Comparison of ENCODE assay signal across 12 cellular contexts in the genomic region with DNA sequence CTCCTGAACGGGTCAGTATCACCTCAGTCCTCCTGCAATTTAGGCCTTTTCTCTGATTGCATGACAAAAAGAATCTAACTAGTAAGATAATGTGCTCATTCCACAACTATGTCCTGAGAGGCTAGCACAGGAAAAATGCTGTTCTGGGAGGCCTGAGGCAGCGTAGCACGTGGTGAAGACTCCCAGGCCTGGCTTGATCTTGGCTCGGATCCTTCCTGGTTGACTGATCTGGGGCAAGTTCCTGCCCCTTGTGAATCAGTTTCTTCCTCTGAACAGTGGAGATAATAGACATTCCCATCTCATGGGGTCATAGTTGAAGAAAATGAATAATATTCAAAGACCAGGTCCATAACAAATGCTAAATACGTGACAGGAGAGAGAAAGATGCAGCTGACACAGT.
DNase-seq lines count a peak whose midpoint lies in the region; ATAC-seq and TF ChIP-seq lines count a peak whose summit lies in the region.
"Had no signal": no experiment of that assay in that cellular context is flagged by ENCODE, and none has a peak within 500 bp of the region (broad histone marks: within the 10 kb centered on the region; RNA-seq: fewer than 3 reads in every experiment).

No MANE protein-coding gene starts in this region.

- peaks cover 67% of the 10 kb centered on the region for H3K36me3 Mint-ChIP-seq in nephron progenitor cell (ENCODE audit: low read depth)
- H3K36me3 Mint-ChIP-seq: CD4-positive, CD25-positive, alpha-beta regulatory T cell; stimulated activated memory B cell treated with anti-CD40 and anti-IgM and Interleukin-4, amounts not matched to agents 10 μg/mL and 1 μg/mL and 100 μg/mL, for 72 hours had no signal

- DNase-seq in AG08395 (ENCODE audit: low spot score) (peak; percentile 92), NT2/D1 (ENCODE audit: low read depth, low spot score) (peak; percentile 39), epithelial cell of prostate (ENCODE audit: low read depth, low spot score) (peak; percentile 57), nephron progenitor cell (no peak), substantia nigra (lab: John Stamatoyannopoulos, UW) (no peak)
- DNase-seq: activated T-cell treated with anti-CD3 and anti-CD28 coated beads for 4 hours; CD4-positive, CD25-positive, alpha-beta regulatory T cell; nucleus accumbens had no signal

- no peaks in the 10 kb centered on the region for H3K9me3 ChIP-seq in NT2/D1 (ENCODE audit: insufficient read depth, low read length)

- H3K4me3 Mint-ChIP-seq in nephron progenitor cell = no peak overlapping the region
- H3K4me3 Mint-ChIP-seq: stimulated activated memory B cell treated with anti-CD40 and anti-IgM and Interleukin-4, amounts not matched to agents 10 μg/mL and 1 μg/mL and 100 μg/mL, for 72 hours had no signal

- H3K9ac ChIP-seq in NT2/D1 (ENCODE audit: insufficient read length, low read depth) = no peak overlapping the region

- no peaks in the 10 kb centered on the region for H3K9me3 Mint-ChIP-seq in nephron progenitor cell
- H3K9me3 Mint-ChIP-seq: CD4-positive, CD25-positive, alpha-beta regulatory T cell; stimulated activated memory B cell treated with anti-CD40 and anti-IgM and Interleukin-4, amounts not matched to agents 10 μg/mL and 1 μg/mL and 100 μg/mL, for 72 hours had no signal

- H3K27me3 ChIP-seq in NT2/D1 (ENCODE audit: insufficient read depth, insufficient read length) = no peaks in the 10 kb centered on the region

- TF ChIP-seq CTCF in nephron progenitor cell (IDR thresholded peaks at IDR 0.05) = no peak

- H3K27ac Mint-ChIP-seq in nephron progenitor cell = peak overlapping the region; percentile 66
- H3K27ac Mint-ChIP-seq: stimulated activated memory B cell treated with anti-CD40 and anti-IgM and Interleukin-4, amounts not matched to agents 10 μg/mL and 1 μg/mL and 100 μg/mL, for 72 hours had no signal

- peaks cover 46% of the 10 kb centered on the region for H3K4me1 Mint-ChIP-seq in nephron progenitor cell

- peaks cover 6% of the 10 kb centered on the region for H3K4me1 ChIP-seq in NT2/D1 (ENCODE audit: insufficient read depth, insufficient read length)

- H3K36me3 ChIP-seq in NT2/D1 (ENCODE audit: insufficient read depth, insufficient read length, low read length) = no peaks in the 10 kb centered on the region

- H3K27ac ChIP-seq in epithelial cell of prostate (peak overlapping the region; percentile 62), substantia nigra (ENCODE audit: low read depth, low read length, poor library complexity, severe bottlenecking) (no peak overlapping the region)

- peaks cover 8% of the 10 kb centered on the region for H3K27me3 Mint-ChIP-seq in nephron progenitor cell (ENCODE audit: low read depth, poor library complexity)

- no peak overlapping the region for H3K4me3 ChIP-seq in NT2/D1 (ENCODE audit: insufficient read length, low read depth)

- ATAC-seq in HG02852 (IDR thresholded peaks at IDR 0.05; ENCODE audit: unreplicated experiment) (no peak), GM18907 (IDR thresholded peaks at IDR 0.05; ENCODE audit: unreplicated experiment) (no peak), HG03439 (IDR thresholded peaks at IDR 0.05; ENCODE audit: unreplicated experiment) (no peak)
- ATAC-seq: stimulated activated memory B cell treated with anti-CD40 and anti-IgM and Interleukin-4, amounts not matched to agents 10 μg/mL and 1 μg/mL and 100 μg/mL, for 72 hours had no signal

Comparison
In these comparisons a context has a peak if more than half of its experiments do, and no peak if none do; other contexts are left out.
1. DNase-seq: peak in AG08395 (single experiment), NT2/D1 (single experiment) and epithelial cell of prostate (single experiment); none in nephron progenitor cell (single experiment) and substantia nigra (0 of 49).